In genomic region chr10:31136951-31137885, GRCh38 we compare ENCODE assay signal across 14 cellular contexts.
DNase-seq lines count a peak whose midpoint lies in the region; ATAC-seq and TF ChIP-seq lines count a peak whose summit lies in the region.
"Had no signal": no experiment of that assay in that cellular context is flagged by ENCODE, and none has a peak within 500 bp of the region (broad histone marks: within the 10 kb centered on the region; RNA-seq: fewer than 3 reads in every experiment).

No MANE protein-coding gene starts in this region.

- no peak overlapping the region for H3K4me3 ChIP-seq in MM.1S (ENCODE audit: low read length)
- no peak overlapping the region for H3K4me3 ChIP-seq in sigmoid colon
- H3K4me3 ChIP-seq: colonic mucosa, tibial artery had no signal

- no peak for TF ChIP-seq EP300 in sigmoid colon (IDR thresholded peaks at IDR 0.05)

- no peaks in the 10 kb centered on the region for H3K27me3 Mint-ChIP-seq in activated CD4-positive, alpha-beta T cell treated with anti-CD3 and anti-CD28 coated beads, Interleukin-2, amount 10 ng/mL, durations not matched to agents 24 days and 14 days
- H3K27me3 Mint-ChIP-seq in brain = peaks cover 3% of the 10 kb centered on the region

- no peak for TF ChIP-seq POLR2A in sigmoid colon (IDR thresholded peaks at IDR 0.05)

- no peaks in the 10 kb centered on the region for H3K9me2 ChIP-seq in MM.1S (replicated peaks; ENCODE audit: insufficient read depth, low read length)

- H3K4me2 ChIP-seq in MM.1S (ENCODE audit: low read depth, low read length) = no peak overlapping the region

- H3K79me2 ChIP-seq in MM.1S (ENCODE audit: low read length) = no peaks in the 10 kb centered on the region

- H3K27ac ChIP-seq in MM.1S (ENCODE audit: low read length) (no peak overlapping the region), sigmoid colon (peak overlapping the region in 3 of 4 donors; percentile 27 to 58 (median 54))
- H3K27ac ChIP-seq: colonic mucosa, neutrophil, tibial artery had no signal

- DNase-seq in activated CD4-positive, alpha-beta T cell treated with anti-CD3 and anti-CD28 coated beads, Interleukin-2, amount 10 ng/mL, durations not matched to agents 24 days and 14 days = peak; percentile 78
- DNase-seq in activated CD4-positive, alpha-beta T cell treated with anti-CD3 and anti-CD28 coated beads, Interleukin-2, amount 50 U/mL, for 4 hours = no peak
- DNase-seq in MM.1S (no peak), sigmoid colon (no peak), HEK293T (ENCODE audit: extremely low spot score) (no peak)
- DNase-seq: colonic mucosa; hypothalamus; SHP77; stimulated activated CD4-positive, alpha-beta T cell treated with anti-CD3 and anti-CD28 coated beads, Interleukin-4, amount 100 ng/mL, for 1 hour; tibial artery had no signal

- peak overlapping the region; percentile 46 for H3K4me3 Mint-ChIP-seq in activated CD4-positive, alpha-beta T cell treated with anti-CD3 and anti-CD28 coated beads, Interleukin-2, amount 10 ng/mL, durations not matched to agents 24 days and 14 days
- H3K4me3 Mint-ChIP-seq in brain = peak overlapping the region in 1 of 5 experiments; percentile 5

- H3K9me3 ChIP-seq in MM.1S (replicated peaks; ENCODE audit: insufficient read depth, low read length) (no peaks in the 10 kb centered on the region), sigmoid colon (no peaks in the 10 kb centered on the region)
- H3K9me3 ChIP-seq: colonic mucosa, neutrophil, tibial artery had no signal

- H3K36me3 ChIP-seq in MM.1S (replicated peaks; ENCODE audit: insufficient read depth, low read length) (no peaks in the 10 kb centered on the region), sigmoid colon (no peaks in the 10 kb centered on the region)
- H3K36me3 ChIP-seq: colonic mucosa, neutrophil, tibial artery had no signal

- H3K36me3 Mint-ChIP-seq in activated CD4-positive, alpha-beta T cell treated with anti-CD3 and anti-CD28 coated beads, Interleukin-2, amount 10 ng/mL, durations not matched to agents 24 days and 14 days (ENCODE audit: low read depth) = no peaks in the 10 kb centered on the region
- no peaks in the 10 kb centered on the region for H3K36me3 Mint-ChIP-seq in brain

- TF ChIP-seq CTCF in MM.1S (IDR thresholded peaks at IDR 0.05; ENCODE audit: low read length) (no peak), brain (conservative IDR thresholded peaks at IDR 0.05) (no peak), sigmoid colon (IDR thresholded peaks at IDR 0.05) (no peak)

- ATAC-seq in HG02981 (IDR thresholded peaks at IDR 0.05; ENCODE audit: unreplicated experiment) (no peak), HG02870 (IDR thresholded peaks at IDR 0.05; ENCODE audit: unreplicated experiment) (no peak)

- POLR2A ChIA-PET in HEK293T (lab: Yijun Ruan, JAX) = no interaction called here

- peak overlapping the region; percentile 98 for H3K27ac Mint-ChIP-seq in activated CD4-positive, alpha-beta T cell treated with anti-CD3 and anti-CD28 coated beads, Interleukin-2, amount 10 ng/mL, durations not matched to agents 24 days and 14 days
- peak overlapping the region in 3 of 5 experiments; percentile 22 to 59 (median 56) for H3K27ac Mint-ChIP-seq in brain

- H2AFZ ChIP-seq in MM.1S (ENCODE audit: low read length) = 0 out of 2 replicates have a peak overlapping the region, but pooled peaks have one; percentile 2

- no peak overlapping the region for H3K9ac ChIP-seq in MM.1S (ENCODE audit: low read length)

- CTCF ChIA-PET in HEK293T (lab: Yijun Ruan, JAX) = no interaction called here

- peaks cover 43% of the 10 kb centered on the region for H3K4me1 Mint-ChIP-seq in activated CD4-positive, alpha-beta T cell treated with anti-CD3 and anti-CD28 coated beads, Interleukin-2, amount 10 ng/mL, durations not matched to agents 24 days and 14 days
- H3K4me1 Mint-ChIP-seq in brain = peaks cover 58% of the 10 kb centered on the region

- no peaks in the 10 kb centered on the region for H4K20me1 ChIP-seq in MM.1S (ENCODE audit: insufficient read depth, low read length)

- no peaks in the 10 kb centered on the region for H3F3A ChIP-seq in MM.1S (ENCODE audit: insufficient read depth, low read length)

- H3K9me3 Mint-ChIP-seq in activated CD4-positive, alpha-beta T cell treated with anti-CD3 and anti-CD28 coated beads, Interleukin-2, amount 10 ng/mL, durations not matched to agents 24 days and 14 days = no peaks in the 10 kb centered on the region
- H3K9me3 Mint-ChIP-seq in brain = peaks cover 0 to 6% (median 0%) of the 10 kb centered on the region in 5 experiments

- 0 out of 2 replicates have a peak, but pooled peaks cover 4% of the 10 kb centered on the region for H3K4me1 ChIP-seq in MM.1S (ENCODE audit: low read length)
- peaks cover 0 to 34% (median 23%) of the 10 kb centered on the region in 4 donors for H3K4me1 ChIP-seq in sigmoid colon

- H3K27me3 ChIP-seq in MM.1S (replicated peaks; ENCODE audit: insufficient read depth, low read length) = no peaks in the 10 kb centered on the region
- H3K27me3 ChIP-seq in sigmoid colon = no peaks in the 10 kb centered on the region
- H3K27me3 ChIP-seq: colonic mucosa, neutrophil, tibial artery had no signal

- WGBS in sigmoid colon, 2 donors = 31 to 45% methylated on average over 9 of the region's 9 CpGs

- intact Hi-C loops in activated CD4-positive, alpha-beta T cell treated with anti-CD3 and anti-CD28 coated beads, Interleukin-2, amount 10 ng/mL, durations not matched to agents 24 days and 14 days (cut with micrococcal nuclease) = loop anchor here (1.0 to 10.0 kb wide), 5 partner anchors 52 to 702 kb away; partner anchors contain the start of gene MAP3K8
- intact Hi-C loops in sigmoid colon (cut with DNase I) = loop anchor here (1.0 kb wide), 1 partner anchor 15 kb away; no protein-coding TSS in a partner anchor

TF ChIP-seq in HEK293T, 16 proteins besides CTCF, POLR2A, EP300 and RAD21:
- TF ChIP-seq LEF1 (IDR thresholded peaks at IDR 0.05; ENCODE audit: borderline replicate concordance) (no peak), CTBP1 (IDR thresholded peaks at IDR 0.05; ENCODE audit: borderline replicate concordance) (no peak), ELF4 (IDR thresholded peaks at IDR 0.05) (no peak), NFRKB (IDR thresholded peaks at IDR 0.05) (no peak), FOXK2 (IDR thresholded peaks at IDR 0.05) (no peak), L3MBTL2 (conservative IDR thresholded peaks at IDR 0.05) (no peak), ZNF384 (IDR thresholded peaks at IDR 0.05) (no peak), PKNOX1 (IDR thresholded peaks at IDR 0.05) (no peak)
